22 cellular contexts compared by ENCODE assay signal in genomic region chr2:62205554-62205953, GRCh38. TPM values are rescaled to one million over a fixed set of nuclear protein-coding genes. Genes with fewer than 3 reads are reported as not detected.
DNase-seq lines count a peak whose midpoint lies in the region; ATAC-seq lines count a peak whose summit lies in the region.
"Had no signal": no experiment of that assay in that cellular context is flagged by ENCODE, and none has a peak within 500 bp of the region (broad histone marks: within the 10 kb centered on the region; RNA-seq: fewer than 3 reads in every experiment).

No MANE protein-coding gene starts in this region.

- peaks cover 98% of the 10 kb centered on the region for H3K4me1 Mint-ChIP-seq in activated T-cell treated with anti-CD3 and anti-CD28 coated beads, Interleukin-2, amount 50 U/mL, for 24 hours (ENCODE audit: low read depth)
- H3K4me1 Mint-ChIP-seq in activated naive CD8-positive, alpha-beta T cell (ENCODE audit: low read depth), result peaks cover 97% of the 10 kb centered on the region
- H3K4me1 Mint-ChIP-seq in stimulated activated naive B cell treated with anti-CD40 and anti-IgM and Interleukin-4, amounts not matched to agents 10 μg/mL and 1 μg/mL and 100 μg/mL, for 72 hours, result peaks cover 56 to 90% of the 10 kb centered on the region in 2 donors

- H3K9me3 Mint-ChIP-seq in activated T-cell treated with anti-CD3 and anti-CD28 coated beads, Interleukin-2, amount 50 U/mL, for 24 hours, result no peaks in the 10 kb centered on the region
- no peaks in the 10 kb centered on the region for H3K9me3 Mint-ChIP-seq in activated naive CD8-positive, alpha-beta T cell (ENCODE audit: low read depth)
- H3K9me3 Mint-ChIP-seq in stimulated activated naive B cell treated with anti-CD40 and anti-IgM and Interleukin-4, amounts not matched to agents 10 μg/mL and 1 μg/mL and 100 μg/mL, for 72 hours, result no peaks in the 10 kb centered on the region

- H3K27me3 Mint-ChIP-seq in activated T-cell treated with anti-CD3 and anti-CD28 coated beads, Interleukin-2, amount 50 U/mL, for 24 hours, result no peaks in the 10 kb centered on the region
- no peaks in the 10 kb centered on the region for H3K27me3 Mint-ChIP-seq in activated naive CD8-positive, alpha-beta T cell
- no peaks in the 10 kb centered on the region for H3K27me3 Mint-ChIP-seq in stimulated activated naive B cell treated with anti-CD40 and anti-IgM and Interleukin-4, amounts not matched to agents 10 μg/mL and 1 μg/mL and 100 μg/mL, for 72 hours
- H3K27me3 Mint-ChIP-seq: brain had no signal

- no peak overlapping the region for H3K4me3 Mint-ChIP-seq in activated T-cell treated with anti-CD3 and anti-CD28 coated beads, Interleukin-2, amount 50 U/mL, for 24 hours
- no peak overlapping the region for H3K4me3 Mint-ChIP-seq in activated naive CD8-positive, alpha-beta T cell
- no peak overlapping the region for H3K4me3 Mint-ChIP-seq in stimulated activated naive B cell treated with anti-CD40 and anti-IgM and Interleukin-4, amounts not matched to agents 10 μg/mL and 1 μg/mL and 100 μg/mL, for 72 hours
- H3K4me3 Mint-ChIP-seq: brain; T-helper 1 cell treated with Interleukin-12 subunit alpha and Interleukin-12 subunit beta and Interleukin-4 antibody, amounts not matched to agents 30 μg/mL and 1 μg/mL, for 36 hours had no signal

- peak overlapping the region; percentile 42 for H3K27ac Mint-ChIP-seq in activated T-cell treated with anti-CD3 and anti-CD28 coated beads, Interleukin-2, amount 50 U/mL, for 24 hours
- H3K27ac Mint-ChIP-seq in activated naive CD8-positive, alpha-beta T cell, result peak overlapping the region; percentile 81
- H3K27ac Mint-ChIP-seq in stimulated activated naive B cell treated with anti-CD40 and anti-IgM and Interleukin-4, amounts not matched to agents 10 μg/mL and 1 μg/mL and 100 μg/mL, for 72 hours, result peak overlapping the region; percentile 69
- H3K27ac Mint-ChIP-seq: brain; T-helper 1 cell treated with Interleukin-12 subunit alpha and Interleukin-12 subunit beta and Interleukin-4 antibody, amounts not matched to agents 30 μg/mL and 1 μg/mL, for 36 hours had no signal

- peaks cover 47% of the 10 kb centered on the region for H3K36me3 Mint-ChIP-seq in activated T-cell treated with anti-CD3 and anti-CD28 coated beads, Interleukin-2, amount 50 U/mL, for 24 hours (ENCODE audit: low read depth)
- peaks cover 13% of the 10 kb centered on the region for H3K36me3 Mint-ChIP-seq in activated naive CD8-positive, alpha-beta T cell
- peaks cover 25 to 44% of the 10 kb centered on the region in 2 donors for H3K36me3 Mint-ChIP-seq in stimulated activated naive B cell treated with anti-CD40 and anti-IgM and Interleukin-4, amounts not matched to agents 10 μg/mL and 1 μg/mL and 100 μg/mL, for 72 hours

- no peak for DNase-seq in activated T-cell treated with anti-CD3 and anti-CD28 coated beads, Interleukin-2, amount 50 U/mL, for 24 hours
- DNase-seq in activated T-cell treated with anti-CD3 and anti-CD28 coated beads for 4 hours (no peak), iPS-NIHi11 (ENCODE audit: low spot score) (peak; percentile 40), medulla oblongata (ENCODE audit: extremely low spot score) (no peak), ureter (ENCODE audit: low spot score) (no peak)
- DNase-seq in stimulated activated naive B cell treated with anti-CD40 and anti-IgM and Interleukin-4, amounts not matched to agents 10 μg/mL and 1 μg/mL and 100 μg/mL, for 72 hours, result no peak
- DNase-seq: activated CD4-positive, alpha-beta T cell treated with anti-CD3 and anti-CD28 coated beads for 1 hour; BE2C; effector memory CD4-positive, alpha-beta T cell; hypothalamus; islet precursor cell; lower lobe of right lung; NCI-H1092 treated with DMSO at 0.1 percent for 48 hours; NCI-H187 treated with DMSO at 0.1 percent for 48 hours; NCI-H2227 treated with DMSO at 0.1 percent for 48 hours; NCI-H774; RPMI8226 had no signal

- ATAC-seq in stimulated activated naive B cell treated with anti-CD40 and anti-IgM and Interleukin-4, amounts not matched to agents 10 μg/mL and 1 μg/mL and 100 μg/mL, for 72 hours (replicated peaks), result no peak
- ATAC-seq in HG03196 (IDR thresholded peaks at IDR 0.05; ENCODE audit: unreplicated experiment), result no peak
- ATAC-seq: A549, lower lobe of right lung had no signal

RNA-seq across cellular contexts. Expression of gene B3GNT2, which starts 9.6 kb away (rescaled TPM):
- total RNA-seq in ureter, result 16.9 TPM
